ENCODE assay signal across 4 cellular contexts in genomic region chr2:130536654-130537053, GRCh38. TPM values are rescaled to one million over a fixed set of nuclear protein-coding genes. Genes with fewer than 3 reads are reported as not detected.
"Had no signal": no experiment of that assay in that cellular context is flagged by ENCODE, and none has a peak within 500 bp of the region (broad histone marks: within the 10 kb centered on the region; RNA-seq: fewer than 3 reads in every experiment).

No MANE protein-coding gene starts in this region.

RNA-seq across cellular contexts. Expression of gene CFC1B, which starts 15.6 kb away (rescaled TPM):
- total RNA-seq: LHCN-M2, M059J, MCF 10A, NCI-H460 had no signal

RNA-seq across cellular contexts. Expression of gene POTEI, which starts 27.5 kb away (rescaled TPM):
- total RNA-seq: LHCN-M2, M059J, MCF 10A, NCI-H460 had no signal
